In genomic region chr9:4106744-4107143, GRCh38 we compare ENCODE assay signal across 18 cellular contexts.
DNase-seq lines count a peak whose midpoint lies in the region; ATAC-seq and TF ChIP-seq lines count a peak whose summit lies in the region.
"Had no signal": no experiment of that assay in that cellular context is flagged by ENCODE, and none has a peak within 500 bp of the region (broad histone marks: within the 10 kb centered on the region; RNA-seq: fewer than 3 reads in every experiment).

No MANE protein-coding gene starts in this region.

- H3K4me2 ChIP-seq in smooth muscle cell = no peak overlapping the region

- H3K4me1 ChIP-seq in heart left ventricle (peaks cover 0 to 31% (median 7%) of the 10 kb centered on the region in 12 donors), smooth muscle cell (ENCODE audit: low read depth) (no peaks in the 10 kb centered on the region), BE2C (no peaks in the 10 kb centered on the region)

- H3K27me3 ChIP-seq in heart left ventricle (no peaks in the 10 kb centered on the region), smooth muscle cell (ENCODE audit: low read depth) (no peaks in the 10 kb centered on the region), BE2C (no peaks in the 10 kb centered on the region)

- DNase-seq in HFFc6 (peak; percentile 64), astrocyte of the spinal cord (ENCODE audit: low read depth, low spot score) (peak; percentile 50), heart left ventricle (no peak), smooth muscle cell (lab: John Stamatoyannopoulos, UW; ENCODE audit: unreplicated experiment) (no peak), midbrain (lab: John Stamatoyannopoulos, UW) (no peak), BE2C (no peak)
- DNase-seq: activated naive CD8-positive, alpha-beta T cell treated with anti-CD3 and anti-CD28 coated beads for 36 hours; CD4-positive, CD25-positive, alpha-beta regulatory T cell; dorsolateral prefrontal cortex; H7; kidney glomerular epithelial cell; naive thymus-derived CD8-positive, alpha-beta T cell; NCI-H2171 treated with DMSO at 0.1 percent for 48 hours; retina; stimulated activated CD4-positive, alpha-beta T cell treated with anti-CD3 and anti-CD28 coated beads, Interleukin-4, amount 100 ng/mL, for 24 hours had no signal

- peaks cover 11% of the 10 kb centered on the region for H3K36me3 Mint-ChIP-seq in HFFc6 (ENCODE audit: low read depth)
- H3K36me3 Mint-ChIP-seq: activated naive CD8-positive, alpha-beta T cell treated with anti-CD3 and anti-CD28 coated beads for 36 hours; CD4-positive, CD25-positive, alpha-beta regulatory T cell; naive thymus-derived CD8-positive, alpha-beta T cell; stimulated activated memory B cell treated with anti-CD40 and anti-IgM and Interleukin-4, amounts not matched to agents 10 μg/mL and 1 μg/mL and 100 μg/mL, for 72 hours had no signal

- no peaks in the 10 kb centered on the region for H3K79me2 ChIP-seq in smooth muscle cell (ENCODE audit: low read depth)

- H3K4me3 Mint-ChIP-seq in HFFc6 = no peak overlapping the region
- H3K4me3 Mint-ChIP-seq: activated naive CD8-positive, alpha-beta T cell treated with anti-CD3 and anti-CD28 coated beads for 36 hours; CD4-positive, CD25-positive, alpha-beta regulatory T cell; naive thymus-derived CD8-positive, alpha-beta T cell; stimulated activated memory B cell treated with anti-CD40 and anti-IgM and Interleukin-4, amounts not matched to agents 10 μg/mL and 1 μg/mL and 100 μg/mL, for 72 hours had no signal

- 53 to 75% (median 61%) methylated on average over 4 of the region's 4 CpGs for WGBS in heart left ventricle, 4 donors
- WGBS in smooth muscle cell (ENCODE audit: low lambda C conversion rate) = 41% methylated on average over 4 of the region's 4 CpGs

- no peak overlapping the region for H3K9ac ChIP-seq in smooth muscle cell (ENCODE audit: low read depth)

- intact Hi-C loops in heart left ventricle (cut with DNase I) = no loop called here

- ATAC-seq in heart left ventricle (peak in 2 of 4 donors; percentile 53 to 66), GM19351 (IDR thresholded peaks at IDR 0.05; ENCODE audit: unreplicated experiment) (no peak)
- ATAC-seq: naive thymus-derived CD8-positive, alpha-beta T cell; SK-N-SH treated with all-trans-retinoic acid at 6 μM for 48 hours; stimulated activated memory B cell treated with anti-CD40 and anti-IgM and Interleukin-4, amounts not matched to agents 10 μg/mL and 1 μg/mL and 100 μg/mL, for 72 hours had no signal

- H3K36me3 ChIP-seq in heart left ventricle (no peaks in the 10 kb centered on the region), smooth muscle cell (ENCODE audit: low read depth) (no peaks in the 10 kb centered on the region), BE2C (no peaks in the 10 kb centered on the region)

- in situ Hi-C loops in astrocyte of the spinal cord (cut with HindIII; ENCODE audit: low sequenced_read_pairs) = no loop called here

- H3K27me3 Mint-ChIP-seq in HFFc6 (ENCODE audit: insufficient read depth) = peaks cover 2% of the 10 kb centered on the region; the same call in 1 of the 2 replicates

- no peak for TF ChIP-seq CTCF in HFFc6 (IDR thresholded peaks at IDR 0.05)
- no peak for TF ChIP-seq CTCF in astrocyte of the spinal cord (IDR thresholded peaks at IDR 0.05; ENCODE audit: low read depth, low read length)
- TF ChIP-seq CTCF in heart left ventricle (IDR thresholded peaks at IDR 0.05) = no peak
- TF ChIP-seq CTCF in smooth muscle cell (IDR thresholded peaks at IDR 0.05; ENCODE audit: borderline replicate concordance, insufficient read depth, poor library complexity, severe bottlenecking) = no peak
- TF ChIP-seq CTCF in BE2C (IDR thresholded peaks at IDR 0.05; ENCODE audit: low read depth, low read length) = no peak

- H3F3A ChIP-seq in smooth muscle cell (ENCODE audit: low read depth) = no peaks in the 10 kb centered on the region

- H3K4me3 ChIP-seq in astrocyte of the spinal cord (ENCODE audit: low read depth, low read length) = no peak overlapping the region
- H3K4me3 ChIP-seq in heart left ventricle = no peak overlapping the region
- H3K4me3 ChIP-seq in smooth muscle cell = no peak overlapping the region
- H3K4me3 ChIP-seq in BE2C (ENCODE audit: low read depth, low read length) = no peak overlapping the region
- H3K4me3 ChIP-seq: dorsolateral prefrontal cortex had no signal

- peaks cover 69% of the 10 kb centered on the region for H3K4me1 Mint-ChIP-seq in HFFc6 (ENCODE audit: low read depth)
- H3K4me1 Mint-ChIP-seq: naive thymus-derived CD8-positive, alpha-beta T cell; stimulated activated memory B cell treated with anti-CD40 and anti-IgM and Interleukin-4, amounts not matched to agents 10 μg/mL and 1 μg/mL and 100 μg/mL, for 72 hours had no signal

- no peak for TF ChIP-seq POLR2A in heart left ventricle (IDR thresholded peaks at IDR 0.05)

- H3K9me3 Mint-ChIP-seq in HFFc6 = no peaks in the 10 kb centered on the region; the same call in 1 of the 2 replicates
- H3K9me3 Mint-ChIP-seq: activated naive CD8-positive, alpha-beta T cell treated with anti-CD3 and anti-CD28 coated beads for 36 hours; naive thymus-derived CD8-positive, alpha-beta T cell; stimulated activated memory B cell treated with anti-CD40 and anti-IgM and Interleukin-4, amounts not matched to agents 10 μg/mL and 1 μg/mL and 100 μg/mL, for 72 hours had no signal

- H3K9me3 ChIP-seq in heart left ventricle (no peaks in the 10 kb centered on the region), smooth muscle cell (replicated peaks; ENCODE audit: low read depth) (no peaks in the 10 kb centered on the region), BE2C (no peaks in the 10 kb centered on the region)

- peak overlapping the region in 7 of 12 donors; percentile 8 to 71 (median 45) for H3K27ac ChIP-seq in heart left ventricle
- peak overlapping the region; percentile 48 for H3K27ac ChIP-seq in smooth muscle cell (ENCODE audit: low read depth)
- H3K27ac ChIP-seq: dorsolateral prefrontal cortex had no signal

- no peaks in the 10 kb centered on the region for H4K20me1 ChIP-seq in smooth muscle cell (ENCODE audit: low read depth)

- H2AFZ ChIP-seq in smooth muscle cell (ENCODE audit: low read depth) = no peak overlapping the region

- H3K27ac Mint-ChIP-seq in HFFc6 = peak overlapping the region; percentile 54
- H3K27ac Mint-ChIP-seq: activated naive CD8-positive, alpha-beta T cell treated with anti-CD3 and anti-CD28 coated beads for 36 hours; CD4-positive, CD25-positive, alpha-beta regulatory T cell; naive thymus-derived CD8-positive, alpha-beta T cell; stimulated activated memory B cell treated with anti-CD40 and anti-IgM and Interleukin-4, amounts not matched to agents 10 μg/mL and 1 μg/mL and 100 μg/mL, for 72 hours had no signal

Comparison
In these comparisons a context has a peak if more than half of its experiments do, and no peak if none do; other contexts are left out.
1. DNase-seq: peak in HFFc6 (single experiment) and astrocyte of the spinal cord (single experiment); none in heart left ventricle (0 of 5), smooth muscle cell (single experiment), midbrain (single experiment) and BE2C (single experiment).